ENCODE assay signal across 8 cellular contexts in the genomic region with DNA sequence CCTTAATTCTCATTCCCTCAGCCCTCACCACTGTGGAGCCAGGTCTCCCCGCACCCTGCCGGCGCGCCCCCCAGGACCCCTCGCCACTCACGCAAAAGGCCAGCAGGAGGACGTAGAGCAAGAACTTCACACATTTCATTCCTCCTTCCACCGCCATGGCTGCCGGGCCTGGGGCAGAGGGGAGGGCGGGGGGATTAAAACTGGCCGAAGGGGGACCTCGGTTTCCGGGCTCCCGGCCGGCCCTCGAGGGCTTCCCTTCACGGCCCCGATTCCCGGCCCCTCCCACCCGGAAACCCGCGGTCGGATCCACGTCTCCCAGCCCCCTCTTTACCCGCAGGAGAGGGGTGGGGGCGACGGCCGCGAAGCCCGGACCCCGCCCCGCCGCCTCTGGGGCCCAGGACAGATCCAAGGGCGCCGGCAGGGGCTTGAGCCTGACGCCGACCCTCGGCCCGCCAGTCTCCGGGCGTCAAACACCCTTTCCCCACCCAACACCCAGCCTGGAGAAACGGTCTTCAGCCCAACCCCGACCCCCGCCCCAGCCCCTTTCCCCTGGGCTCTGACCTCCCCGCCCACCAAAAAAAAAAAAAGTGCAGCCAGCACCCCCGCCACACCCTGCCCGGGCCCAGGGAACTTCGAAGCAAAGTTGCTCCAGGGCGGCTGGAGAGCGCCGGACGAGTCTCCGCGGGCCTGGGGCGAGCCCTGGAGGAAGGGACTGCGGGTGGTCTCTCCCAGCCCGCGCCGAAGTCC. TPM values are rescaled to one million over a fixed set of nuclear protein-coding genes. Genes with fewer than 3 reads are reported as not detected.
DNase-seq lines count a peak whose midpoint lies in the region; ATAC-seq and TF ChIP-seq lines count a peak whose summit lies in the region.

No MANE protein-coding gene starts in this region.

- ATAC-seq in GM21528 (IDR thresholded peaks at IDR 0.05; ENCODE audit: low FRiP score, unreplicated experiment) = peak; percentile 20

- no peak for TF ChIP-seq CTCF in NB4 (IDR thresholded peaks at IDR 0.05; ENCODE audit: low read depth, low read length)
- no peak for TF ChIP-seq CTCF in ascending aorta (IDR thresholded peaks at IDR 0.05)

- DNase-seq in NCI-H2227 (lab: John Stamatoyannopoulos, UW; ENCODE audit: unreplicated experiment) (peak; percentile 60), NCI-H2227 treated with DMSO at 0.1 percent for 48 hours (lab: John Stamatoyannopoulos, UW) (no peak), NB4 (ENCODE audit: low read depth) (peak; percentile 75), ascending aorta (ENCODE audit: low spot score in 2 of 2) (peak in 1 of 2 donors; percentile 89), hypothalamus (lab: John Stamatoyannopoulos, UW) (peak in 46 of 51 donors; percentile 33 to 85 (median 69)), retina (peak; percentile 73), NCI-H2107 (lab: John Stamatoyannopoulos, UW) (no peak)

- no peak for TF ChIP-seq POLR2A in NB4 (IDR thresholded peaks at IDR 0.05; ENCODE audit: extremely low read depth, insufficient read length)

- intact Hi-C loops in ascending aorta (cut with DNase I) = loop anchor here (2.0 to 10.0 kb wide), 2 partner anchors 48 to 1304 kb away; a partner anchor contains a TSS

- H3K4me3 ChIP-seq in NB4 (ENCODE audit: low read depth, low read length) (peak overlapping the region; percentile 67), ascending aorta (peak overlapping the region; percentile 80 to 98)

- H3K36me3 ChIP-seq in ascending aorta = peaks cover 19 to 39% of the 10 kb centered on the region in 2 donors

- H3K4me1 ChIP-seq in ascending aorta = peaks cover 15 to 43% of the 10 kb centered on the region in 2 donors

- H3K9me3 ChIP-seq in ascending aorta = no peaks in the 10 kb centered on the region

- H3K27ac ChIP-seq in ascending aorta = peak overlapping the region; percentile 99

- no peaks in the 10 kb centered on the region for H3K27me3 ChIP-seq in ascending aorta

RNA-seq across cellular contexts. Expression of a gene that starts 0.5 kb away (rescaled TPM):
- 566 TPM for total RNA-seq in ascending aorta

RNA-seq across cellular contexts. Expression of a gene that starts 8.2 kb away (rescaled TPM):
- total RNA-seq in ascending aorta = 3.6 TPM

RNA-seq across cellular contexts. Expression of a gene that starts 12.5 kb away (rescaled TPM):
- 57.2 TPM for total RNA-seq in ascending aorta

RNA-seq across cellular contexts. Expression of a gene that starts 14.6 kb away (rescaled TPM):
- total RNA-seq in ascending aorta = 1.6 TPM

RNA-seq across cellular contexts. Expression of a gene that starts 20.7 kb away (rescaled TPM):
- 246 TPM for total RNA-seq in ascending aorta

Comparison
In these comparisons a context has a peak if more than half of its experiments do, and no peak if none do; other contexts are left out.
1. DNase-seq: peak in NCI-H2227 (single experiment), NB4 (single experiment), hypothalamus (46 of 51) and retina (single experiment); none in NCI-H2227 treated with DMSO at 0.1 percent for 48 hours (single experiment) and NCI-H2107 (single experiment).